In genomic region chr6:132812756-132813172, GRCh38 we compare ENCODE assay signal across 8 cellular contexts. TPM values are rescaled to one million over a fixed set of nuclear protein-coding genes. Genes with fewer than 3 reads are reported as not detected.
DNase-seq lines count a peak whose midpoint lies in the region; ATAC-seq and TF ChIP-seq lines count a peak whose summit lies in the region.

No MANE protein-coding gene starts in this region.

- H3K4me1 ChIP-seq in left ventricle myocardium inferior: peaks cover 52% of the 10 kb centered on the region
- H3K4me1 ChIP-seq in adipocyte (ENCODE audit: control insufficient read depth, insufficient read depth, low read length): peaks cover 42% of the 10 kb centered on the region
- H3K4me1 ChIP-seq in liver (ENCODE audit: control insufficient read depth in 4 of 4, insufficient read depth in 4 of 4, low read length in 3 of 4): peaks cover 1 to 31% (median 13%) of the 10 kb centered on the region in 4 donors
- peaks cover 14 to 31% (median 19%) of the 10 kb centered on the region in 4 donors for H3K4me1 ChIP-seq in transverse colon

- H3K36me3 ChIP-seq in left ventricle myocardium inferior (peaks cover 26% of the 10 kb centered on the region), adipocyte (ENCODE audit: control insufficient read depth, insufficient read depth, low read length, severe bottlenecking) (peaks cover 29% of the 10 kb centered on the region), liver (ENCODE audit: control insufficient read depth in 4 of 4, insufficient read depth in 3 of 4, low read depth in 1 of 4, low read length in 3 of 4) (peaks cover 5 to 19% (median 16%) of the 10 kb centered on the region in 4 donors), transverse colon (peaks cover 0 to 17% (median 3%) of the 10 kb centered on the region in 4 donors)

- no peaks in the 10 kb centered on the region for H3K27me3 ChIP-seq in left ventricle myocardium inferior (ENCODE audit: low read depth)
- no peaks in the 10 kb centered on the region for H3K27me3 ChIP-seq in adipocyte (replicated peaks; ENCODE audit: control insufficient read depth, insufficient read depth, low read length)
- no peaks in the 10 kb centered on the region for H3K27me3 ChIP-seq in liver (ENCODE audit: control insufficient read depth in 4 of 4, insufficient read depth in 4 of 4, low read length in 3 of 4)
- no peaks in the 10 kb centered on the region for H3K27me3 ChIP-seq in transverse colon

- TF ChIP-seq EP300 in transverse colon (IDR thresholded peaks at IDR 0.05; ENCODE audit: low read depth): no peak

- H3K9me3 ChIP-seq in left ventricle myocardium inferior (replicated peaks): no peaks in the 10 kb centered on the region
- H3K9me3 ChIP-seq in adipocyte (ENCODE audit: control insufficient read depth, low read length): no peaks in the 10 kb centered on the region
- H3K9me3 ChIP-seq in liver (ENCODE audit: control insufficient read depth in 4 of 4, low read length in 3 of 4): no peaks in the 10 kb centered on the region
- H3K9me3 ChIP-seq in transverse colon: no peaks in the 10 kb centered on the region

- no peak for DNase-seq in left ventricle myocardium inferior
- no peak for DNase-seq in left cardiac atrium
- no peak for DNase-seq in adipocyte (ENCODE audit: low read depth)
- DNase-seq in transverse colon: no peak
- no peak for DNase-seq in NCI-H1436 treated with DMSO at 0.1 percent for 48 hours (lab: John Stamatoyannopoulos, UW)

- TF ChIP-seq POLR2A in transverse colon (IDR thresholded peaks at IDR 0.05): no peak

- H3K27ac ChIP-seq in left ventricle myocardium inferior (replicated peaks): peak overlapping the region; percentile 93
- H3K27ac ChIP-seq in liver (ENCODE audit: low read depth in 1 of 2, low read length in 2 of 2): peak overlapping the region; percentile 95 to 99
- peak overlapping the region; percentile 88 to 95 (median 93) for H3K27ac ChIP-seq in transverse colon

- in situ Hi-C loops in transverse colon (cut with MboI; ENCODE audit: low pct_ligation_motif_present in 1 of 4, low pct_unique_long_range_greater_than_20kb in 1 of 4, low sequenced_read_pairs in 3 of 4): loop anchor here in 1 of 4 donors (25.0 kb wide), 1 partner anchor 1175 kb away; the partner anchor contains the start of genes ENPP3 and MED23

- ATAC-seq in left cardiac atrium (no peak), HG03439 (IDR thresholded peaks at IDR 0.05; ENCODE audit: unreplicated experiment) (peak; percentile 5), HG02588 (IDR thresholded peaks at IDR 0.05; ENCODE audit: unreplicated experiment) (no peak)

- H3K4me3 ChIP-seq in left ventricle myocardium inferior: peak overlapping the region; percentile 91
- H3K4me3 ChIP-seq in adipocyte (ENCODE audit: low read length): peak overlapping the region; percentile 94
- H3K4me3 ChIP-seq in liver (ENCODE audit: low read depth in 1 of 3, low read length in 3 of 3): peak overlapping the region; percentile 51 to 99 (median 88)
- H3K4me3 ChIP-seq in transverse colon: peak overlapping the region; percentile 62 to 90 (median 80)

- TF ChIP-seq RAD21 in liver (IDR thresholded peaks at IDR 0.05): no peak

- WGBS in liver: under 1% methylated on average over 5 of the region's 5 CpGs
- 0 to 4% methylated on average over 5 of the region's 5 CpGs for WGBS in transverse colon (ENCODE audit: low coverage in 1 of 2), 2 donors

- TF ChIP-seq CTCF in left ventricle myocardium inferior (IDR thresholded peaks at IDR 0.05; ENCODE audit: borderline replicate concordance) (no peak), liver (IDR thresholded peaks at IDR 0.05; ENCODE audit: low read depth, low read length, missing input control) (no peak), transverse colon (IDR thresholded peaks at IDR 0.05) (no peak)

- H3K9ac ChIP-seq in adipocyte (ENCODE audit: low read length): peak overlapping the region; percentile 99
- peak overlapping the region; percentile 97 to 98 for H3K9ac ChIP-seq in liver (ENCODE audit: low read depth in 1 of 2, low read length in 2 of 2)

- intact Hi-C loops in left ventricle myocardium inferior (cut with micrococcal nuclease): no loop called here
- intact Hi-C loops in left cardiac atrium (cut with DNase I): no loop called here
- intact Hi-C loops in transverse colon (cut with DNase I; ENCODE audit: low total_unique reads): no loop called here

TF ChIP-seq in liver, 16 proteins besides CTCF, POLR2A, EP300 and RAD21:
- TF ChIP-seq NR2F2 (IDR thresholded peaks at IDR 0.05): no peak
- TF ChIP-seq REST (IDR thresholded peaks at IDR 0.05): no peak
- no peak for TF ChIP-seq GABPA (IDR thresholded peaks at IDR 0.05 in 1 of 2, conservative IDR thresholded peaks at IDR 0.05 in 1 of 2)
- TF ChIP-seq ZBTB33 (IDR thresholded peaks at IDR 0.05): peak; percentile 18
- TF ChIP-seq RXRA (IDR thresholded peaks at IDR 0.05): peak in 1 of 2 donors; percentile 28

RNA-seq across cellular contexts. Expression of gene RPS12, which starts 1.6 kb away (rescaled TPM):
- total RNA-seq in left ventricle myocardium inferior (498 TPM), left cardiac atrium (100 to 1,000 TPM; 647 to 723 TPM), liver (100 to 1,000 TPM; 355 to 942 TPM), transverse colon (1,000 to 10,000 TPM in 2 of 4 donors, 100 to 1,000 TPM in 2; 237 to 1,280 (median 781) TPM)
- 1,000 to 10,000 TPM in 1 of 2 donors, 100 to 1,000 TPM in 1; 276 to 1,191 TPM for polyA plus RNA-seq in liver

RNA-seq across cellular contexts. Expression of gene SLC18B1, which starts 14.3 kb away (rescaled TPM):
- total RNA-seq in left ventricle myocardium inferior: 2.7 TPM
- 1 to 10 TPM; 5.4 to 5.9 TPM for total RNA-seq in left cardiac atrium
- total RNA-seq in liver: 1 to 10 TPM; 5.6 to 6.7 TPM
- polyA plus RNA-seq in liver: 1 to 10 TPM; 3.5 to 4.7 TPM
- total RNA-seq in transverse colon: 10 to 100 TPM in 2 of 4 donors, 1 to 10 TPM in 2; 1.6 to 16.0 (median 10.3) TPM

RNA-seq across cellular contexts. Expression of gene VNN2, which starts 55.1 kb away (rescaled TPM):
- total RNA-seq in left ventricle myocardium inferior: 1.1 TPM
- total RNA-seq in left cardiac atrium: 1 to 10 TPM; 3.8 to 4.1 TPM
- 10 to 100 TPM; 17.6 to 22.0 TPM for total RNA-seq in liver
- 1 to 10 TPM; 1.6 to 4.6 TPM for polyA plus RNA-seq in liver
- 1 to 10 TPM; 1.1 to 3.2 (median 2.8) TPM for total RNA-seq in transverse colon
